Comparison of ENCODE assay signal across 18 cellular contexts in the genomic region with DNA sequence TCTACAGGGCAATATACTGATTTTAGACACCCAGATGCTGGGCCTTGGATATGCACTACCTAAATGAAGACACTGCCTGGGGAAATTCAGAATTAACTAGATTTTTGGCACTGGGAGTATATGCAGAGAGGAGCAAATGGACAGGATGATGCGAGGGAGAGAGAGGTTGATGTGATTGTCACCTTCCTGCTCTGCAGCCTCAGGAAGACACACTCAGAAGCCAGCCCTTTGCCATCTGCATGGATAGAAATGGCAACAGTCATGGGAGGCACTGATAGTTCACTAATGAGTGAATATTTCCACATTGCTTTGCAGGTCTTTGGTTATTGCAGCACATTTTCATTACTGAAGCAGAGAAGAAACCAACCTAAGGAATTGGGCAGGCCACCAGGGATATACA.
DNase-seq lines count a peak whose midpoint lies in the region; ATAC-seq and TF ChIP-seq lines count a peak whose summit lies in the region.
"Had no signal": no experiment of that assay in that cellular context is flagged by ENCODE, and none has a peak within 500 bp of the region (broad histone marks: within the 10 kb centered on the region; RNA-seq: fewer than 3 reads in every experiment).

No MANE protein-coding gene starts in this region.

- H3K9ac ChIP-seq in skeletal muscle tissue (ENCODE audit: low read depth in 1 of 3, low read length in 3 of 3): no peak overlapping the region

- no peaks in the 10 kb centered on the region for H3K36me3 Mint-ChIP-seq in neural crest cell (ENCODE audit: low read depth)
- no peaks in the 10 kb centered on the region for H3K36me3 Mint-ChIP-seq in activated T-helper 2 cell treated with anti-CD3 and anti-CD28 coated beads, Interferon-gamma antibody, Interleukin-2, Interleukin-4, amounts not matched to agents 10 μg/mL and 5 μg/mL and 100 μg/mL, durations not matched to agents 14 hours and 24 hours and 36 hours (ENCODE audit: low read depth)
- H3K36me3 Mint-ChIP-seq: CD4-positive, alpha-beta memory T cell had no signal

- H3K4me3 Mint-ChIP-seq in neural crest cell: peak overlapping the region; percentile 6
- no peak overlapping the region for H3K4me3 Mint-ChIP-seq in activated T-helper 2 cell treated with anti-CD3 and anti-CD28 coated beads, Interferon-gamma antibody, Interleukin-2, Interleukin-4, amounts not matched to agents 10 μg/mL and 5 μg/mL and 100 μg/mL, durations not matched to agents 14 hours and 24 hours and 36 hours (ENCODE audit: low read depth)
- H3K4me3 Mint-ChIP-seq: CD4-positive, alpha-beta memory T cell had no signal

- H3K27me3 ChIP-seq in right cardiac atrium (ENCODE audit: control insufficient read depth, insufficient read depth) (no peaks in the 10 kb centered on the region), skeletal muscle tissue (ENCODE audit: control insufficient read depth in 3 of 3, insufficient read depth in 3 of 3, low read length in 3 of 3) (no peaks in the 10 kb centered on the region), aorta (ENCODE audit: control insufficient read depth in 1 of 2, insufficient read depth in 2 of 2, low read length in 1 of 2) (no peaks in the 10 kb centered on the region)
- H3K27me3 ChIP-seq: BE2C had no signal

- peak overlapping the region; percentile 56 for H3K27ac ChIP-seq in right cardiac atrium (ENCODE audit: low read length)
- H3K27ac ChIP-seq in skeletal muscle tissue (ENCODE audit: low read depth, low read length): peak overlapping the region; percentile 71
- H3K27ac ChIP-seq in aorta (ENCODE audit: low read depth in 1 of 2, low read length in 2 of 2): peak overlapping the region; percentile 36 to 56
- H3K27ac ChIP-seq: PC-9 had no signal

- 91% methylated on average over 1 of the region's 1 CpG for WGBS in right cardiac atrium
- WGBS in aorta, 2 donors: 100% methylated on average over 1 of the region's 1 CpG

- H3K27me3 Mint-ChIP-seq in neural crest cell (ENCODE audit: low read depth): no peaks in the 10 kb centered on the region
- peaks cover 4% of the 10 kb centered on the region for H3K27me3 Mint-ChIP-seq in activated T-helper 2 cell treated with anti-CD3 and anti-CD28 coated beads, Interferon-gamma antibody, Interleukin-2, Interleukin-4, amounts not matched to agents 10 μg/mL and 5 μg/mL and 100 μg/mL, durations not matched to agents 14 hours and 24 hours and 36 hours (ENCODE audit: low read depth)

- H3K4me1 ChIP-seq in right cardiac atrium (ENCODE audit: control insufficient read depth, insufficient read depth, low read length): peaks cover 5% of the 10 kb centered on the region
- peaks cover 31 to 45% (median 39%) of the 10 kb centered on the region in 3 donors for H3K4me1 ChIP-seq in skeletal muscle tissue (ENCODE audit: control insufficient read depth in 3 of 3, insufficient read depth in 3 of 3, low read length in 3 of 3)
- peaks cover 0 to 14% of the 10 kb centered on the region in 2 donors for H3K4me1 ChIP-seq in aorta (ENCODE audit: control insufficient read depth in 1 of 2, insufficient read depth in 2 of 2, low read length in 2 of 2)
- H3K4me1 ChIP-seq: BE2C had no signal

- peak overlapping the region; percentile 100 for H3K27ac Mint-ChIP-seq in neural crest cell (ENCODE audit: unreplicated experiment)
- no peak overlapping the region for H3K27ac Mint-ChIP-seq in activated T-helper 2 cell treated with anti-CD3 and anti-CD28 coated beads, Interferon-gamma antibody, Interleukin-2, Interleukin-4, amounts not matched to agents 10 μg/mL and 5 μg/mL and 100 μg/mL, durations not matched to agents 14 hours and 24 hours and 36 hours

- no peak for TF ChIP-seq CTCF in neural crest cell (conservative IDR thresholded peaks at IDR 0.05)

- H3K9me3 ChIP-seq in right cardiac atrium (ENCODE audit: control insufficient read depth, low read length) (no peaks in the 10 kb centered on the region), skeletal muscle tissue (ENCODE audit: control insufficient read depth in 3 of 3, low read length in 3 of 3) (no peaks in the 10 kb centered on the region), aorta (ENCODE audit: control insufficient read depth, low read length) (no peaks in the 10 kb centered on the region)
- H3K9me3 ChIP-seq: BE2C had no signal

- intact Hi-C loops in right cardiac atrium (cut with DNase I) (loop anchor here in 1 of 4 donors (10.0 kb wide), 1 partner anchor 90 kb away; no protein-coding TSS in a partner anchor), left cardiac atrium (cut with DNase I) (loop anchor here in 1 of 2 donors (10.0 kb wide), 1 partner anchor 80 kb away; no protein-coding TSS in a partner anchor), aorta (cut with DNase I) (loop anchor here (5.0 kb wide), 5 partner anchors 38 to 98 kb away; no protein-coding TSS in a partner anchor)
- intact Hi-C loops in activated T-helper 2 cell treated with anti-CD3 and anti-CD28 coated beads, Interferon-gamma antibody, Interleukin-2, Interleukin-4, amounts not matched to agents 10 μg/mL and 5 μg/mL and 100 μg/mL, durations not matched to agents 14 hours and 24 hours and 36 hours (cut with micrococcal nuclease): no loop called here

- H3K4me3 ChIP-seq in right cardiac atrium (ENCODE audit: low read length) (no peak overlapping the region), skeletal muscle tissue (ENCODE audit: low read length in 3 of 3) (peak overlapping the region in 1 of 3 donors; percentile 14), aorta (ENCODE audit: low read length in 2 of 2) (no peak overlapping the region)
- H3K4me3 ChIP-seq: PC-9 had no signal

- H3K4me1 Mint-ChIP-seq in neural crest cell: peaks cover 84% of the 10 kb centered on the region
- H3K4me1 Mint-ChIP-seq in activated T-helper 2 cell treated with anti-CD3 and anti-CD28 coated beads, Interferon-gamma antibody, Interleukin-2, Interleukin-4, amounts not matched to agents 10 μg/mL and 5 μg/mL and 100 μg/mL, durations not matched to agents 14 hours and 24 hours and 36 hours (ENCODE audit: low read depth): no peaks in the 10 kb centered on the region
- H3K4me1 Mint-ChIP-seq: CD4-positive, alpha-beta memory T cell had no signal

- no peaks in the 10 kb centered on the region for H3K36me3 ChIP-seq in skeletal muscle tissue (ENCODE audit: control insufficient read depth in 3 of 3, insufficient read depth in 3 of 3, low read length in 3 of 3)
- H3K36me3 ChIP-seq in aorta (ENCODE audit: control insufficient read depth in 1 of 2, insufficient read depth in 2 of 2, low read length in 1 of 2): no peaks in the 10 kb centered on the region
- H3K36me3 ChIP-seq: BE2C had no signal

- DNase-seq in right cardiac atrium (no peak), left cardiac atrium (no peak), neural crest cell (ENCODE audit: low read depth, low spot score) (no peak), aorta (no peak), hepatic stellate cell (ENCODE audit: low spot score) (no peak)
- no peak for DNase-seq in activated T-helper 2 cell treated with anti-CD3 and anti-CD28 coated beads, Interferon-gamma antibody, Interleukin-2, Interleukin-4, amounts not matched to agents 10 μg/mL and 5 μg/mL and 100 μg/mL, durations not matched to agents 14 hours and 24 hours and 36 hours (ENCODE audit: low spot score)
- DNase-seq: 8988T; BE2C; CD4-positive, alpha-beta memory T cell; DMS79 treated with DMSO at 0.1 percent for 48 hours; IMR-90; Karpas-422; MM.1S; NCI-H1092 treated with DMSO at 0.1 percent for 48 hours; NCI-H510A treated with DMSO at 0.1 percent for 48 hours; PC-9 had no signal

- no peak for ATAC-seq in right cardiac atrium
- ATAC-seq in left cardiac atrium: no peak
- no peak for ATAC-seq in aorta (ENCODE audit: low FRiP score)
- no peak for ATAC-seq in GM21717 (IDR thresholded peaks at IDR 0.05; ENCODE audit: unreplicated experiment)

- peaks cover 3% of the 10 kb centered on the region for H3K9me3 Mint-ChIP-seq in neural crest cell
- no peaks in the 10 kb centered on the region for H3K9me3 Mint-ChIP-seq in activated T-helper 2 cell treated with anti-CD3 and anti-CD28 coated beads, Interferon-gamma antibody, Interleukin-2, Interleukin-4, amounts not matched to agents 10 μg/mL and 5 μg/mL and 100 μg/mL, durations not matched to agents 14 hours and 24 hours and 36 hours
